ENCODE assay signal across 21 cellular contexts in the genomic region with DNA sequence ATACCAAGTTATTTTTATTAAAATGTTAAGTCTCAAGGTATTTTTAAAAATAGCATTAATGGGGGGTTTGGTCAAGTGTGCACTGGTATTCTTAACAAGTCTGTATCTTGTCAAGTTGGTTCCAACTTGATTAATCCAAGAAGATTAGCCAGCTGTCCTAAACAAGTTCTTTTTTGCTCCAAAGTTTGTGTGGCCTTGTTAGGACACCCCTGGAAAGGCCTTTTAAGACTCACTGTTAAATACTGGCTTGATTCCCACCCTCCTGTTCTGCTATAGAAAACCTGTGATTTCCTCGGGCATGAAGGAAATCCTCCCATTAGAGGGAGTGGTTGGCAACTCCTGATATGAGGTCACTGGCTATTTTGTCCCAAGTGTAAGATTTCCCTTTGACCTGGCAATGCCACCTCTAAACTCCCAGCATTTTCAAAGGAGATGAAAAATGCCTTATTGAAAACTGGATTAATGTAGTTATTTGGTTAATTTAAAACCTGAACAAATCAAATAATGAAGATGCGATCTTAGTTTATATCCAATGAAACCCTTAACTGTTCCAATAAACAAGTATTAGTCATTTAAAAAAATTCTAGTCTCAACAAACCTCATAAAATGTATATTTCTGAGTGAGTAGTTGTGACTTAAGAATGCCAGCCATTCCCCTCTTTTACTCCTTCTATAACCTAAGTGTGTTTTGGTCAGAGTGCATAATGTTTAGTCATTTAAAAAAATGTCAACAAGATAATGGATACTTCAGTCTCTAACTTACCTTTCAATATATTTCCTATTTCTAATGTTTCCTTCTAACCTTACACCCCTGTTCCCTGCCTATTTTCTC.
DNase-seq lines count a peak whose midpoint lies in the region; FAIRE-seq and TF ChIP-seq lines count a peak whose summit lies in the region.
"Had no signal": no experiment of that assay in that cellular context is flagged by ENCODE, and none has a peak within 500 bp of the region (broad histone marks: within the 10 kb centered on the region; RNA-seq: fewer than 3 reads in every experiment).

No MANE protein-coding gene starts in this region.

- H3K4ac ChIP-seq in mesenchymal stem cell (ENCODE audit: low read depth in 1 of 2, low read length in 2 of 2) = no peak overlapping the region

- no peak overlapping the region for H3K9ac ChIP-seq in mesenchymal stem cell (ENCODE audit: low read length)

- no peak overlapping the region for H3K18ac ChIP-seq in mesenchymal stem cell (ENCODE audit: low read depth in 1 of 2, low read length in 2 of 2)

- H2BK12ac ChIP-seq in mesenchymal stem cell (ENCODE audit: low read length in 2 of 2) = no peak overlapping the region

- H3K27me3 ChIP-seq in mesenchymal stem cell (ENCODE audit: control insufficient read depth in 1 of 2, insufficient read depth in 1 of 2, low read length in 2 of 2) = no peaks in the 10 kb centered on the region
- H3K27me3 ChIP-seq in thyroid gland = no peaks in the 10 kb centered on the region

- no peak overlapping the region for H3K4me3 ChIP-seq in mesenchymal stem cell (ENCODE audit: insufficient read depth in 1 of 2, low read depth in 1 of 2, low read length in 2 of 2)
- no peak overlapping the region for H3K4me3 ChIP-seq in thyroid gland (replicated peaks in 1 of 3)
- H3K4me3 ChIP-seq: sigmoid colon had no signal

- no peak overlapping the region for H2BK15ac ChIP-seq in mesenchymal stem cell (ENCODE audit: low read depth, poor library complexity, severe bottlenecking)

- no peaks in the 10 kb centered on the region for H3K36me3 ChIP-seq in mesenchymal stem cell (ENCODE audit: control insufficient read depth in 1 of 2, insufficient read depth in 2 of 2, low read depth in 1 of 2, low read length in 2 of 2)
- H3K36me3 ChIP-seq in thyroid gland = no peaks in the 10 kb centered on the region
- H3K36me3 ChIP-seq: sigmoid colon had no signal

- no peak overlapping the region for H3K14ac ChIP-seq in mesenchymal stem cell (ENCODE audit: low read length in 2 of 2)

- H2BK5ac ChIP-seq in mesenchymal stem cell (ENCODE audit: low read depth, low read length, poor library complexity, severe bottlenecking) = no peak overlapping the region

- TF ChIP-seq CTCF in VCaP (conservative IDR thresholded peaks at IDR 0.05) (no peak), thyroid gland (IDR thresholded peaks at IDR 0.05) (no peak)

- FAIRE-seq in GM19239 (lab: Jason Lieb, UNC) = no peak
- FAIRE-seq: astrocyte had no signal

- DNase-seq in M059J (ENCODE audit: low read depth) (peak; percentile 32), mesenchymal stem cell (no peak), thyroid gland (no peak), GM19238 (ENCODE audit: insufficient read length, low spot score) (no peak), substantia nigra (lab: John Stamatoyannopoulos, UW) (no peak), GM19239 (ENCODE audit: insufficient read length, low spot score) (no peak)
- DNase-seq: activated CD4-positive, alpha-beta T cell treated with anti-CD3 and anti-CD28 coated beads for 4 hours; activated naive CD4-positive, alpha-beta T cell treated with anti-CD3 and anti-CD28 coated beads, Interleukin-2, amount 50 U/mL, for 16 hours; CD8-positive, alpha-beta T cell; DMS79; effector memory CD4-positive, alpha-beta T cell; glutamatergic neuron; H9; NCI-H1105; NCI-H2081; NCI-H524; RPMI8226; sigmoid colon; stimulated activated CD4-positive, alpha-beta T cell treated with anti-CD3 and anti-CD28 coated beads, Interleukin-1b, Interleukin-23, amount 100 ng/mL, for 48 hours had no signal

- TF ChIP-seq POLR2A in thyroid gland (IDR thresholded peaks at IDR 0.05) = no peak

- intact Hi-C loops in thyroid gland (cut with DNase I) = no loop called here

- no peak overlapping the region for H2AFZ ChIP-seq in mesenchymal stem cell (ENCODE audit: low read depth, low read length)

- no peak overlapping the region for H4K8ac ChIP-seq in mesenchymal stem cell (ENCODE audit: low read length)

- H3K79me1 ChIP-seq in mesenchymal stem cell (replicated peaks; ENCODE audit: low read length, poor library complexity, severe bottlenecking) = no peaks in the 10 kb centered on the region

- WGBS in mesenchymal stem cell = 78% methylated on average over 1 of the region's 2 CpGs
- 47 to 54% methylated on average over 2 of the region's 2 CpGs for WGBS in thyroid gland, 2 donors

- H2AK5ac ChIP-seq in mesenchymal stem cell (ENCODE audit: low read length, severe bottlenecking) = peak overlapping the region; percentile 78

- no peak overlapping the region for H2BK120ac ChIP-seq in mesenchymal stem cell (ENCODE audit: low read depth, low read length)

- no peak overlapping the region for H4K91ac ChIP-seq in mesenchymal stem cell (ENCODE audit: low read length)

- H3K4me1 ChIP-seq in mesenchymal stem cell (ENCODE audit: control insufficient read depth, insufficient read depth, low read depth, low read length) = peaks cover 12% of the 10 kb centered on the region
- H3K4me1 ChIP-seq in thyroid gland = peaks cover 28 to 37% of the 10 kb centered on the region in 2 donors

- H3K27ac ChIP-seq in VCaP = peak overlapping the region; percentile 81
- no peak overlapping the region for H3K27ac ChIP-seq in mesenchymal stem cell (ENCODE audit: low read length, poor library complexity, severe bottlenecking)
- H3K27ac ChIP-seq in thyroid gland = peak overlapping the region in 2 of 3 donors; percentile 75 to 76
- H3K27ac ChIP-seq in substantia nigra (ENCODE audit: low read depth, low read length, poor library complexity, severe bottlenecking) = no peak overlapping the region

- H3K9me3 ChIP-seq in mesenchymal stem cell (ENCODE audit: control insufficient read depth, low read length) (peaks cover 8% of the 10 kb centered on the region), thyroid gland (no peaks in the 10 kb centered on the region)

- H3K4me2 ChIP-seq in mesenchymal stem cell (ENCODE audit: low read length, poor library complexity, severe bottlenecking) = no peak overlapping the region

- H3K23ac ChIP-seq in mesenchymal stem cell (ENCODE audit: low read length in 2 of 2) = no peak overlapping the region

Comparison
In these comparisons a context has a peak if more than half of its experiments do, and no peak if none do; other contexts are left out.
1. H3K27ac ChIP-seq: peak in VCaP (single experiment) and thyroid gland (2 of 3); none in mesenchymal stem cell (single experiment) and substantia nigra (single experiment).